In the genomic region with DNA sequence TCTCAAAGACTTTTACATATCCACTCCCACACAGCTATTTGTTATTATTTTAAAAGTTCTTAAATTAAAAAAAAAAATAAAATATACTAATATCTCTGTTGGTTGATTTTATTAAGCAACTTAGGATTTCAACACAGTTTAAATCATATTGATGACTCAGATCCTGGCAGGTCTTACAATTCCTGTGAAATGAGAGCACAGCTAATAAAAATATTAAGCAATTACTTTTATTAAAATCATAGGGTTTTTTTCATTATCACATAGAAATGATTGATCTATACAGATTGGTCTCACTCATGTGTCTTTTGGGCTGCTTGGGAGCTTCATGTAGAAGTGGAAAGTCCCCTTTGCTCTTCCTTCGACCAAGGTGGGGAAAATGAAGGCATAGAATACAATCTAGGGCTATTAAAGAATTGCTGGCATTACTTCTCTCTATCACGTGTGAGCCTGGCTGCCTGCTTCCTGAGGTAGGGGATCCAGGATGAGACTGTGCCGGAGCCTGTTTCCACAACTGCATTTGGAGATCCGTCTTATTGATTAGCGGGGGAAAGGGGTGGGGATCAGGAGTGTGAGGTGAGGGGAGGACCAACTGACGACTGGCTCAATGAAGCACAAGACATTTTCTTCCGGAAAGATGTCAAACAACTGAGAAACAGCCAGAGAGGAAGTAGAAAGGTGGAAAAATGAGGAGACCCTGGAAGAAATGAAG, we compare ENCODE assay signal across 9 cellular contexts.
DNase-seq lines count a peak whose midpoint lies in the region; ATAC-seq and TF ChIP-seq lines count a peak whose summit lies in the region.
"Had no signal": no experiment of that assay in that cellular context is flagged by ENCODE, and none has a peak within 500 bp of the region (broad histone marks: within the 10 kb centered on the region; RNA-seq: fewer than 3 reads in every experiment).

No MANE protein-coding gene starts in this region.

- H3K27ac ChIP-seq in thymus (ENCODE audit: low read depth): peak overlapping the region; percentile 44

- peak; percentile 42 for DNase-seq in M059J (ENCODE audit: low read depth)
- peak; percentile 22 for DNase-seq in cerebellum (ENCODE audit: low spot score)
- no peak for DNase-seq in kidney epithelial cell (ENCODE audit: low read depth)
- DNase-seq in DMS153 (lab: John Stamatoyannopoulos, UW): no peak
- no peak for DNase-seq in activated naive CD4-positive, alpha-beta T cell (lab: John Stamatoyannopoulos, UW)
- DNase-seq: naive B cell had no signal

- ATAC-seq in stimulated activated memory B cell treated with anti-CD40 and anti-IgM and Interleukin-4, amounts not matched to agents 10 μg/mL and 1 μg/mL and 100 μg/mL, for 72 hours: no peak

- H3K9me3 ChIP-seq in thymus (ENCODE audit: control insufficient read depth): no peaks in the 10 kb centered on the region

- no peaks in the 10 kb centered on the region for H3K36me3 Mint-ChIP-seq in stimulated activated memory B cell treated with anti-CD40 and anti-IgM and Interleukin-4, amounts not matched to agents 10 μg/mL and 1 μg/mL and 100 μg/mL, for 72 hours
- H3K36me3 Mint-ChIP-seq: naive B cell had no signal

- no peaks in the 10 kb centered on the region for H3K4me1 Mint-ChIP-seq in stimulated activated memory B cell treated with anti-CD40 and anti-IgM and Interleukin-4, amounts not matched to agents 10 μg/mL and 1 μg/mL and 100 μg/mL, for 72 hours
- H3K4me1 Mint-ChIP-seq: naive B cell had no signal

- H3K27me3 ChIP-seq in kidney epithelial cell (ENCODE audit: control insufficient read depth, insufficient read depth, low read length): no peaks in the 10 kb centered on the region
- no peaks in the 10 kb centered on the region for H3K27me3 ChIP-seq in thymus (ENCODE audit: control insufficient read depth, insufficient read depth)

- no peak overlapping the region for H3K27ac Mint-ChIP-seq in stimulated activated memory B cell treated with anti-CD40 and anti-IgM and Interleukin-4, amounts not matched to agents 10 μg/mL and 1 μg/mL and 100 μg/mL, for 72 hours
- H3K27ac Mint-ChIP-seq: naive B cell; T-helper 2 cell treated with Interferon-gamma antibody and Interleukin-4, amounts not matched to agents 5 μg/mL and 100 μg/mL, for 36 hours had no signal

- no peak for TF ChIP-seq CTCF in kidney epithelial cell (IDR thresholded peaks at IDR 0.05; ENCODE audit: insufficient read depth, low read length, poor library complexity, severe bottlenecking)

- H3K36me3 ChIP-seq in kidney epithelial cell (ENCODE audit: control insufficient read depth, insufficient read depth, low read length) (no peaks in the 10 kb centered on the region), thymus (ENCODE audit: control insufficient read depth, insufficient read depth) (no peaks in the 10 kb centered on the region)

- H3K27me3 Mint-ChIP-seq in stimulated activated memory B cell treated with anti-CD40 and anti-IgM and Interleukin-4, amounts not matched to agents 10 μg/mL and 1 μg/mL and 100 μg/mL, for 72 hours: no peaks in the 10 kb centered on the region
- H3K27me3 Mint-ChIP-seq: naive B cell had no signal

- 81% methylated on average over 7 of the region's 7 CpGs for WGBS in thymus

- no peaks in the 10 kb centered on the region for H3K9me3 Mint-ChIP-seq in stimulated activated memory B cell treated with anti-CD40 and anti-IgM and Interleukin-4, amounts not matched to agents 10 μg/mL and 1 μg/mL and 100 μg/mL, for 72 hours

- no peaks in the 10 kb centered on the region for H3K4me1 ChIP-seq in thymus (ENCODE audit: control insufficient read depth, insufficient read depth, low read length)

- H3K4me3 ChIP-seq in kidney epithelial cell (ENCODE audit: low read depth, low read length): peak overlapping the region; percentile 19
- peak overlapping the region; percentile 12 for H3K4me3 ChIP-seq in thymus (ENCODE audit: low read length)

- H3K4me3 Mint-ChIP-seq in stimulated activated memory B cell treated with anti-CD40 and anti-IgM and Interleukin-4, amounts not matched to agents 10 μg/mL and 1 μg/mL and 100 μg/mL, for 72 hours: no peak overlapping the region
- H3K4me3 Mint-ChIP-seq: naive B cell; T-helper 2 cell treated with Interferon-gamma antibody and Interleukin-4, amounts not matched to agents 5 μg/mL and 100 μg/mL, for 36 hours had no signal

Comparison
In these comparisons a context has a peak if more than half of its experiments do, and no peak if none do; other contexts are left out.
1. DNase-seq: peak in M059J (single experiment) and cerebellum (single experiment); none in kidney epithelial cell (single experiment), DMS153 (single experiment) and activated naive CD4-positive, alpha-beta T cell (0 of 4).